8 cellular contexts compared by ENCODE assay signal in the genomic region with DNA sequence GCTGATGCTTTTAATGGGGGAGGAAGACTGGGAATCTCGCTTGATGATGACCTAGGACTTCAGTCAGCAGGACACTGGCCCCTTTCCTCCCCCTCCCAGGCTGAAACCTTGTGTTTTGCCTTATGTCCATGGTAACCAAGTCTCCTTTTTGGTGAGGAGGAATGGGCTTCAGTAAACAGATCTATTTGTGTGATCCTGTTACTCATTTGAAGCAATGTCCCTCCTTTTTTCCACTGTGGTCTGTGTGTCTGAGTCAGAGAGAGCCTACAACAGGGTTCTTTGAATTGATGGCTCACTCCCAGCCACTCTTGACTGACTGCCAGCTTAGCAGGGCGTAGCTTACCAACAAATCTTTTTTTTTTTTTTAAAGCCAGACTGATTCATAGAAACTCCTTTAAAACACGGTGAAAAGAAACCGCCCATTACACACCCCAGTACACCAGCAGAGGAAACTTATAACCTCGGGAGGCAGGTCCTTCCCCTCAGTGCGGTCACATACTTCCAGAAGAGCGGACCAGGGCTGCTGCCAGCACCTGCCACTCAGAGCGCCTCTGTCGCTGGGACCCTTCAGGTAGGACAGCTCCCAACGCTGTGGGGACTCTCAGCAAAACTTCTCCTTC. TPM values are rescaled to one million over a fixed set of nuclear protein-coding genes. Genes with fewer than 3 reads are reported as not detected.
A peak's percentile ranks its signal among the peaks of the same experiment; 100 is the strongest.
DNase-seq lines count a peak whose midpoint lies in the region; ATAC-seq and TF ChIP-seq lines count a peak whose summit lies in the region.

A gene with protein sequence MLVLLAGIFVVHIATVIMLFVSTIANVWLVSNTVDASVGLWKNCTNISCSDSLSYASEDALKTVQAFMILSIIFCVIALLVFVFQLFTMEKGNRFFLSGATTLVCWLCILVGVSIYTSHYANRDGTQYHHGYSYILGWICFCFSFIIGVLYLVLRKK (plus strand): TSS at position 425 of the 620 bp plus-strand sequence. CDS start 14,785 bp downstream, outside the sequence.

- H3K27ac ChIP-seq in OCI-LY3 (ENCODE audit: low read length) (no peak within 1 kb of the TSS), esophagus (ENCODE audit: low read depth in 2 of 2, low read length in 1 of 2) (peak within 1 kb of the TSS; percentile 97)

- H3K9me3 ChIP-seq in OCI-LY3 (ENCODE audit: insufficient read depth, low read length), result no peaks in the 10 kb centered on the region
- no peaks in the 10 kb centered on the region for H3K9me3 ChIP-seq in esophagus (ENCODE audit: control insufficient read depth in 2 of 2, insufficient read depth in 1 of 2, low read depth in 1 of 2, low read length in 1 of 2)

- no peak within 1 kb of the TSS for H2AFZ ChIP-seq in OCI-LY3 (ENCODE audit: low read depth, low read length)

- H3K4me1 ChIP-seq in OCI-LY3 (ENCODE audit: low read length) (peaks cover 10% of the 10 kb centered on the region), esophagus (ENCODE audit: control insufficient read depth in 2 of 2, insufficient read depth in 2 of 2, low read length in 1 of 2) (peaks cover 6 to 8% of the 10 kb centered on the region in 2 donors)

- peak within 1 kb of the TSS; percentile 82 for H3K4me3 Mint-ChIP-seq in activated T-cell treated with anti-CD3 and anti-CD28 coated beads, Interleukin-2, amount 50 U/mL, for 24 hours
- H3K4me3 Mint-ChIP-seq in natural killer cell treated with Interleukin-12 subunit alpha and Interleukin-12 subunit beta and Interleukin-15 and Interleukin-18, amount 100 ng/mL, for 72 hours, result peak within 1 kb of the TSS; percentile 69
- H3K4me3 Mint-ChIP-seq in stimulated activated naive CD8-positive, alpha-beta T cell treated with anti-CD3 and anti-CD28 coated beads, Interleukin-15, Interleukin-2, amounts not matched to agents 100 ng/mL and 50 ng/mL, for 24 hours, result peak within 1 kb of the TSS; percentile 89
- no peak within 1 kb of the TSS for H3K4me3 Mint-ChIP-seq in glutamatergic neuron (ENCODE audit: unreplicated experiment)

- H3K36me3 ChIP-seq in OCI-LY3 (replicated peaks; ENCODE audit: low read depth, low read length), result no peaks in the 10 kb centered on the region
- H3K36me3 ChIP-seq in esophagus (ENCODE audit: control insufficient read depth in 2 of 2, insufficient read depth in 2 of 2, low read length in 1 of 2), result peaks cover 0 to 2% of the 10 kb centered on the region in 2 donors

- H3K27me3 ChIP-seq in OCI-LY3 (ENCODE audit: low read depth, low read length) (peaks cover 93% of the 10 kb centered on the region), esophagus (ENCODE audit: control insufficient read depth in 1 of 2, insufficient read depth in 2 of 2, low read length in 2 of 2) (no peaks in the 10 kb centered on the region)

- H3K36me3 Mint-ChIP-seq in activated T-cell treated with anti-CD3 and anti-CD28 coated beads, Interleukin-2, amount 50 U/mL, for 24 hours (ENCODE audit: low read depth), result no peaks in the 10 kb centered on the region
- no peaks in the 10 kb centered on the region for H3K36me3 Mint-ChIP-seq in natural killer cell treated with Interleukin-12 subunit alpha and Interleukin-12 subunit beta and Interleukin-15 and Interleukin-18, amount 100 ng/mL, for 72 hours
- no peaks in the 10 kb centered on the region for H3K36me3 Mint-ChIP-seq in stimulated activated naive CD8-positive, alpha-beta T cell treated with anti-CD3 and anti-CD28 coated beads, Interleukin-15, Interleukin-2, amounts not matched to agents 100 ng/mL and 50 ng/mL, for 24 hours (ENCODE audit: low read depth)
- no peaks in the 10 kb centered on the region for H3K36me3 Mint-ChIP-seq in glutamatergic neuron (ENCODE audit: unreplicated experiment)

- no peaks in the 10 kb centered on the region; the same call in 1 of the 2 replicates for H4K20me1 ChIP-seq in OCI-LY3 (ENCODE audit: insufficient read depth, low read length)

- DNase-seq in activated T-cell treated with anti-CD3 and anti-CD28 coated beads, Interleukin-2, amount 50 U/mL, for 24 hours, result peak; percentile 72
- no peak for DNase-seq in natural killer cell treated with Interleukin-12 subunit alpha and Interleukin-12 subunit beta and Interleukin-15 and Interleukin-18, amount 100 ng/mL, for 72 hours (ENCODE audit: low spot score)
- DNase-seq in glutamatergic neuron, result no peak

- H3K4me3 ChIP-seq in OCI-LY3 (ENCODE audit: low read length) (peak within 1 kb of the TSS; percentile 14; the same call in 1 of the 2 replicates), esophagus (ENCODE audit: low read depth in 1 of 2, low read length in 2 of 2) (peak within 1 kb of the TSS; percentile 60 to 85)

- 3 to 10% methylated on average over 10 of the region's 10 CpGs for WGBS in esophagus, 2 donors

- H3K4me2 ChIP-seq in OCI-LY3 (ENCODE audit: low read length), result peak within 1 kb of the TSS; percentile 54

- no peaks in the 10 kb centered on the region for H3K79me2 ChIP-seq in OCI-LY3 (ENCODE audit: low read length)

- peak within 1 kb of the TSS; percentile 90 for H3K27ac Mint-ChIP-seq in activated T-cell treated with anti-CD3 and anti-CD28 coated beads, Interleukin-2, amount 50 U/mL, for 24 hours
- peak within 1 kb of the TSS in 1 of 2 donors; percentile 54 for H3K27ac Mint-ChIP-seq in natural killer cell treated with Interleukin-12 subunit alpha and Interleukin-12 subunit beta and Interleukin-15 and Interleukin-18, amount 100 ng/mL, for 72 hours
- peak within 1 kb of the TSS; percentile 83 for H3K27ac Mint-ChIP-seq in stimulated activated naive CD8-positive, alpha-beta T cell treated with anti-CD3 and anti-CD28 coated beads, Interleukin-15, Interleukin-2, amounts not matched to agents 100 ng/mL and 50 ng/mL, for 24 hours
- no peak within 1 kb of the TSS for H3K27ac Mint-ChIP-seq in glutamatergic neuron (ENCODE audit: unreplicated experiment)

- H3K4me1 Mint-ChIP-seq in activated T-cell treated with anti-CD3 and anti-CD28 coated beads, Interleukin-2, amount 50 U/mL, for 24 hours (ENCODE audit: low read depth), result peaks cover 41% of the 10 kb centered on the region
- H3K4me1 Mint-ChIP-seq in natural killer cell treated with Interleukin-12 subunit alpha and Interleukin-12 subunit beta and Interleukin-15 and Interleukin-18, amount 100 ng/mL, for 72 hours (ENCODE audit: low read depth in 2 of 2), result peaks cover 15 to 19% of the 10 kb centered on the region in 2 donors
- peaks cover 46% of the 10 kb centered on the region for H3K4me1 Mint-ChIP-seq in stimulated activated naive CD8-positive, alpha-beta T cell treated with anti-CD3 and anti-CD28 coated beads, Interleukin-15, Interleukin-2, amounts not matched to agents 100 ng/mL and 50 ng/mL, for 24 hours (ENCODE audit: low read depth)
- H3K4me1 Mint-ChIP-seq in glutamatergic neuron (ENCODE audit: low read depth, unreplicated experiment), result peaks cover 1% of the 10 kb centered on the region

- H3K9ac ChIP-seq in OCI-LY3 (ENCODE audit: low read length), result no peak within 1 kb of the TSS

- no peaks in the 10 kb centered on the region for H3K9me3 Mint-ChIP-seq in activated T-cell treated with anti-CD3 and anti-CD28 coated beads, Interleukin-2, amount 50 U/mL, for 24 hours
- H3K9me3 Mint-ChIP-seq in natural killer cell treated with Interleukin-12 subunit alpha and Interleukin-12 subunit beta and Interleukin-15 and Interleukin-18, amount 100 ng/mL, for 72 hours, result no peaks in the 10 kb centered on the region
- H3K9me3 Mint-ChIP-seq in stimulated activated naive CD8-positive, alpha-beta T cell treated with anti-CD3 and anti-CD28 coated beads, Interleukin-15, Interleukin-2, amounts not matched to agents 100 ng/mL and 50 ng/mL, for 24 hours, result no peaks in the 10 kb centered on the region
- no peaks in the 10 kb centered on the region for H3K9me3 Mint-ChIP-seq in glutamatergic neuron (ENCODE audit: unreplicated experiment)

- TF ChIP-seq CTCF in OCI-LY3 (IDR thresholded peaks at IDR 0.05; ENCODE audit: low read depth, low read length) (no peak), glutamatergic neuron (IDR thresholded peaks at IDR 0.05; ENCODE audit: partially characterized antibody, unreplicated experiment) (no peak)

- peaks cover 8% of the 10 kb centered on the region for H3K27me3 Mint-ChIP-seq in activated T-cell treated with anti-CD3 and anti-CD28 coated beads, Interleukin-2, amount 50 U/mL, for 24 hours
- H3K27me3 Mint-ChIP-seq in natural killer cell treated with Interleukin-12 subunit alpha and Interleukin-12 subunit beta and Interleukin-15 and Interleukin-18, amount 100 ng/mL, for 72 hours, result peaks cover 19 to 40% of the 10 kb centered on the region in 2 donors
- H3K27me3 Mint-ChIP-seq in stimulated activated naive CD8-positive, alpha-beta T cell treated with anti-CD3 and anti-CD28 coated beads, Interleukin-15, Interleukin-2, amounts not matched to agents 100 ng/mL and 50 ng/mL, for 24 hours, result peaks cover 13% of the 10 kb centered on the region
- no peaks in the 10 kb centered on the region for H3K27me3 Mint-ChIP-seq in glutamatergic neuron (ENCODE audit: unreplicated experiment)

- ATAC-seq in GM18508 (IDR thresholded peaks at IDR 0.05; ENCODE audit: insufficient read depth, unreplicated experiment), result peak; percentile 84
- peak; percentile 91 for ATAC-seq in HG02885 (IDR thresholded peaks at IDR 0.05; ENCODE audit: poor library complexity, unreplicated experiment)
- ATAC-seq in natural killer cell treated with Interleukin-12 subunit alpha and Interleukin-12 subunit beta and Interleukin-15 and Interleukin-18, amount 100 ng/mL, for 72 hours, result peak; percentile 89 to 95

RNA-seq across cellular contexts. Expression of the gene that starts here (rescaled TPM):
- 1,000 to 10,000 TPM; 1,597 to 1,599 TPM for polyA plus RNA-seq in esophagus
- total RNA-seq in natural killer cell treated with Interleukin-12 subunit alpha and Interleukin-12 subunit beta and Interleukin-15 and Interleukin-18, amount 100 ng/mL, for 72 hours, result 1 to 10 TPM; 1.4 to 4.2 TPM
- total RNA-seq in glutamatergic neuron (ENCODE audit: unreplicated experiment), result not detected
